21 cellular contexts compared by ENCODE assay signal in the genomic region with DNA sequence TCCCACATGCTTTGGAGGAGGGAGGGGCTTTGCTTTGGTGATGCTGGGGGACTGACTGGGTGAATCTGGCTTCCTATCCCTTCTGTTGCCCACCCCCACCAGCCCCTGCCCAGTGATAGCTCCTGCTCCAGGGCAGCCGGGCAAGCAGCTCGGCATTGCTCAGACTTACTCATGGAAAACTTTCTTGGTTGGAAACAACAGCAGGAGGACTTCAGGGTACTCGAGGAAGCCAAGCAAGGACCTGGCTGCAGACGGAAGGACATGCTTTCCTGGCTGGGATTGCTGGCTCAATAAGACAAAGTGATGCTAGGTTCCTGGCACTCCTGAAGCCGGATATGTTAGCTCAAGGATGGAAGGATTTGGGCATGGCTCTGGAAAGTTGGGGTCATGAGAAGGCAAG. TPM values are rescaled to one million over a fixed set of nuclear protein-coding genes. Genes with fewer than 3 reads are reported as not detected.
DNase-seq lines count a peak whose midpoint lies in the region; ATAC-seq and TF ChIP-seq lines count a peak whose summit lies in the region.
"Had no signal": no experiment of that assay in that cellular context is flagged by ENCODE, and none has a peak within 500 bp of the region (broad histone marks: within the 10 kb centered on the region; RNA-seq: fewer than 3 reads in every experiment).

No MANE protein-coding gene starts in this region.

- H3K36me3 ChIP-seq in right atrium auricular region (no peaks in the 10 kb centered on the region), muscle layer of colon (ENCODE audit: insufficient read depth, low read length) (no peaks in the 10 kb centered on the region), skeletal muscle tissue (ENCODE audit: control insufficient read depth in 3 of 3, insufficient read depth in 3 of 3, low read length in 3 of 3) (peaks cover 0 to 5% (median 5%) of the 10 kb centered on the region in 3 donors), left lung (no peaks in the 10 kb centered on the region)
- H3K36me3 ChIP-seq: BE2C had no signal

- H3K4me3 ChIP-seq in right atrium auricular region (no peak overlapping the region), muscle layer of colon (ENCODE audit: low read depth in 1 of 2, low read length in 2 of 2) (no peak overlapping the region), skeletal muscle tissue (ENCODE audit: low read length in 3 of 3) (peak overlapping the region; percentile 22 to 86 (median 84)), left lung (no peak overlapping the region)
- H3K4me3 ChIP-seq: GM23248 had no signal

- H3K27me3 ChIP-seq in right atrium auricular region = no peaks in the 10 kb centered on the region
- peaks cover 0 to 17% of the 10 kb centered on the region in 2 donors for H3K27me3 ChIP-seq in muscle layer of colon (ENCODE audit: control insufficient read depth in 1 of 2, insufficient read depth in 2 of 2, low read length in 2 of 2)
- peaks cover 0 to 15% (median 13%) of the 10 kb centered on the region in 3 donors for H3K27me3 ChIP-seq in skeletal muscle tissue (ENCODE audit: control insufficient read depth in 3 of 3, insufficient read depth in 3 of 3, low read length in 3 of 3)
- H3K27me3 ChIP-seq in left lung = peaks cover 24 to 92% of the 10 kb centered on the region in 2 donors
- H3K27me3 ChIP-seq: BE2C had no signal

- intact Hi-C loops in Right ventricle myocardium inferior (cut with DNase I) = no loop called here
- intact Hi-C loops in head of caudate nucleus (cut with DNase I) = no loop called here
- intact Hi-C loops in left lung (cut with DNase I) = no loop called here

- H3K27ac ChIP-seq in right atrium auricular region (peak overlapping the region; percentile 89 to 93), muscle layer of colon (ENCODE audit: low read depth, low read length) (peak overlapping the region; percentile 97), skeletal muscle tissue (ENCODE audit: low read depth, low read length) (peak overlapping the region; percentile 96), left lung (no peak overlapping the region)
- H3K27ac ChIP-seq: GM23248, KMS-11 had no signal

- DNase-seq in right atrium auricular region (ENCODE audit: low spot score) (no peak), Right ventricle myocardium inferior (ENCODE audit: missing footprints) (no peak), C1 segment of cervical spinal cord (lab: John Stamatoyannopoulos, UW) (no peak), head of caudate nucleus (no peak), kidney tubule cell (ENCODE audit: low spot score) (no peak), left lung (no peak)
- DNase-seq: BE2C; CD4-positive, alpha-beta memory T cell; DMS153; GDM1; GM23248; HCEC 1CT; NCI-H1417 treated with DMSO at 0.1 percent for 48 hours; NCI-H1930; NCI-H345; NCI-H524 treated with DMSO at 0.1 percent for 48 hours; PC-3 had no signal

- H3K9me3 ChIP-seq in right atrium auricular region (no peaks in the 10 kb centered on the region), muscle layer of colon (ENCODE audit: low read length) (no peaks in the 10 kb centered on the region), skeletal muscle tissue (ENCODE audit: control insufficient read depth in 3 of 3, low read length in 3 of 3) (no peaks in the 10 kb centered on the region), left lung (no peaks in the 10 kb centered on the region)
- H3K9me3 ChIP-seq: BE2C had no signal

- ATAC-seq in Right ventricle myocardium inferior = no peak
- no peak for ATAC-seq in left lung
- ATAC-seq: PC-3 had no signal

- H3K9ac ChIP-seq in muscle layer of colon (ENCODE audit: low read length) (peak overlapping the region; percentile 29), skeletal muscle tissue (ENCODE audit: low read depth in 1 of 3, low read length in 3 of 3) (peak overlapping the region in 2 of 3 donors; percentile 92 to 94)
- H3K9ac ChIP-seq: GM23248, KMS-11 had no signal

- H3K4me1 ChIP-seq in right atrium auricular region (peaks cover 0 to 42% of the 10 kb centered on the region in 2 donors), muscle layer of colon (ENCODE audit: insufficient read depth, low read length) (peaks cover 63% of the 10 kb centered on the region), skeletal muscle tissue (ENCODE audit: control insufficient read depth in 3 of 3, insufficient read depth in 3 of 3, low read length in 3 of 3) (peaks cover 70 to 85% (median 71%) of the 10 kb centered on the region in 3 donors), left lung (peaks cover 0 to 23% of the 10 kb centered on the region in 2 donors)

- no peak for TF ChIP-seq CTCF in right atrium auricular region (IDR thresholded peaks at IDR 0.05)
- no peak for TF ChIP-seq CTCF in left lung (IDR thresholded peaks at IDR 0.05)

RNA-seq across cellular contexts. Expression of a gene that starts 3.0 kb away (rescaled TPM):
- 10 to 100 TPM; 82.2 to 90.8 TPM for total RNA-seq in right atrium auricular region
- total RNA-seq in Right ventricle myocardium inferior = 119 TPM
- 95.5 TPM for total RNA-seq in skeletal muscle tissue
- 10 to 100 TPM in 1 of 2 donors, 1 to 10 TPM in 1; 7.3 to 11.7 TPM for total RNA-seq in left lung

RNA-seq across cellular contexts. Expression of a gene that starts 19.5 kb away (rescaled TPM):
- total RNA-seq in right atrium auricular region = over 10,000 TPM; 12,280 to 13,654 TPM
- total RNA-seq in Right ventricle myocardium inferior = 13,356 TPM
- 3,588 TPM for total RNA-seq in skeletal muscle tissue
- 100 to 1,000 TPM in 1 of 2 donors, 10 to 100 TPM in 1; 32.0 to 101 TPM for total RNA-seq in left lung
- total RNA-seq: CD4-positive, alpha-beta memory T cell; HT-29; PC-3 had no signal

RNA-seq across cellular contexts. Expression of a gene that starts 50.0 kb away (rescaled TPM):
- total RNA-seq in right atrium auricular region (10 to 100 TPM; 48.1 to 51.2 TPM), Right ventricle myocardium inferior (66.6 TPM), skeletal muscle tissue (25.1 TPM), left lung (10 to 100 TPM; 41.6 to 62.9 TPM)

Comparison
In these comparisons a context has a peak if more than half of its experiments do, and no peak if none do; other contexts are left out.
1. H3K27ac ChIP-seq: peak in right atrium auricular region (2 of 2), muscle layer of colon (single experiment) and skeletal muscle tissue (single experiment); none in left lung (0 of 2).
2. H3K4me3 ChIP-seq: peak in skeletal muscle tissue (3 of 3); none in right atrium auricular region (0 of 2), muscle layer of colon (0 of 2) and left lung (0 of 2).
3. RNA of a gene that starts 19.5 kb away (total RNA-seq): 12,280 to 13,654 TPM in right atrium auricular region, 13,356 TPM in Right ventricle myocardium inferior (single experiment) and 3,588 TPM in skeletal muscle tissue (single experiment); 32.0 to 101 TPM in left lung; every median in the first group is over 10 times any median in the second.